In genomic region chr7:88034083-88034695, GRCh38 we compare ENCODE assay signal across 18 cellular contexts.
DNase-seq lines count a peak whose midpoint lies in the region; ATAC-seq and TF ChIP-seq lines count a peak whose summit lies in the region.
"Had no signal": no experiment of that assay in that cellular context is flagged by ENCODE, and none has a peak within 500 bp of the region (broad histone marks: within the 10 kb centered on the region; RNA-seq: fewer than 3 reads in every experiment).

No MANE protein-coding gene starts in this region.

- ATAC-seq in heart left ventricle (peak in 3 of 4 donors; percentile 32 to 75 (median 62)), right cardiac atrium (no peak), psoas muscle (peak in 3 of 4 donors; percentile 37 to 72 (median 66)), HG02852 (IDR thresholded peaks at IDR 0.05; ENCODE audit: unreplicated experiment) (no peak), aorta (ENCODE audit: low FRiP score) (no peak)
- ATAC-seq: GM12878, HCT116, HepG2 had no signal

- WGBS in heart left ventricle, 4 donors, result 74 to 80% (median 78%) methylated on average over 5 to 7 of the region's 7 CpGs
- 86% methylated on average over 7 of the region's 7 CpGs for WGBS in right cardiac atrium
- 42 to 72% (median 52%) methylated on average over 7 of the region's 7 CpGs for WGBS in psoas muscle, 3 donors
- WGBS in aorta, 2 donors, result 31 to 38% methylated on average over 7 of the region's 7 CpGs

- DNase-seq in heart left ventricle (no peak), right cardiac atrium (no peak), psoas muscle (no peak), aorta (no peak), HUDEP-2 (lab: John Stamatoyannopoulos, UW; ENCODE audit: unreplicated experiment in 76 of 76) (no peak)
- DNase-seq: 8988T; Calu3; CD4-positive, alpha-beta memory T cell; DMS79 treated with DMSO at 0.1 percent for 48 hours; GOT3; H7; HFFc6 had no signal

- H3K4me1 ChIP-seq in heart left ventricle (peaks cover 0 to 6% (median 0%) of the 10 kb centered on the region in 12 donors), right cardiac atrium (ENCODE audit: control insufficient read depth, insufficient read depth, low read length) (no peaks in the 10 kb centered on the region), psoas muscle (no peaks in the 10 kb centered on the region), aorta (ENCODE audit: control insufficient read depth in 1 of 2, insufficient read depth in 2 of 2, low read length in 2 of 2) (no peaks in the 10 kb centered on the region)
- H3K4me1 ChIP-seq: BLaER1 had no signal

- no peak overlapping the region for H3K27ac ChIP-seq in heart left ventricle
- no peak overlapping the region for H3K27ac ChIP-seq in right cardiac atrium (ENCODE audit: low read length)
- peak overlapping the region; percentile 26 for H3K27ac ChIP-seq in angular gyrus (ENCODE audit: low read depth, low read length)
- no peak overlapping the region for H3K27ac ChIP-seq in psoas muscle
- H3K27ac ChIP-seq in aorta (ENCODE audit: low read depth in 1 of 2, low read length in 2 of 2), result no peak overlapping the region
- H3K27ac ChIP-seq: BLaER1 had no signal

- TF ChIP-seq POLR2A in heart left ventricle (IDR thresholded peaks at IDR 0.05), result no peak

- intact Hi-C loops in heart left ventricle (cut with DNase I), result no loop called here
- intact Hi-C loops in right cardiac atrium (cut with DNase I), result no loop called here
- intact Hi-C loops in psoas muscle (cut with DNase I), result no loop called here
- intact Hi-C loops in aorta (cut with DNase I), result no loop called here

- H3K36me3 ChIP-seq in heart left ventricle (no peaks in the 10 kb centered on the region), psoas muscle (ENCODE audit: insufficient read depth in 1 of 2, low read depth in 1 of 2) (no peaks in the 10 kb centered on the region), aorta (ENCODE audit: control insufficient read depth in 1 of 2, insufficient read depth in 2 of 2, low read length in 1 of 2) (no peaks in the 10 kb centered on the region)

- no peak for TF ChIP-seq CTCF in heart left ventricle (IDR thresholded peaks at IDR 0.05)
- TF ChIP-seq CTCF in psoas muscle (IDR thresholded peaks at IDR 0.05), result no peak

- H3K4me3 ChIP-seq in heart left ventricle (no peak overlapping the region), right cardiac atrium (ENCODE audit: low read length) (no peak overlapping the region), psoas muscle (no peak overlapping the region), aorta (ENCODE audit: low read length in 2 of 2) (no peak overlapping the region)
- H3K4me3 ChIP-seq: BLaER1, GM12878 had no signal

- H3K27me3 ChIP-seq in heart left ventricle (no peaks in the 10 kb centered on the region), right cardiac atrium (ENCODE audit: control insufficient read depth, insufficient read depth) (no peaks in the 10 kb centered on the region), psoas muscle (ENCODE audit: insufficient read depth in 3 of 3, low read length in 2 of 3) (no peaks in the 10 kb centered on the region), aorta (ENCODE audit: control insufficient read depth in 1 of 2, insufficient read depth in 2 of 2, low read length in 1 of 2) (no peaks in the 10 kb centered on the region)
- H3K27me3 ChIP-seq: BLaER1 had no signal

- H3K9me3 ChIP-seq in heart left ventricle (peaks cover 0 to 34% (median 18%) of the 10 kb centered on the region in 12 donors), right cardiac atrium (ENCODE audit: control insufficient read depth, low read length) (no peaks in the 10 kb centered on the region), psoas muscle (peaks cover 8% of the 10 kb centered on the region), aorta (ENCODE audit: control insufficient read depth, low read length) (peaks cover 6% of the 10 kb centered on the region)

Comparison
In these comparisons a context has a peak if more than half of its experiments do, and no peak if none do; other contexts are left out.
1. ATAC-seq: peak in heart left ventricle (3 of 4) and psoas muscle (3 of 4); none in right cardiac atrium (0 of 2), HG02852 (single experiment) and aorta (single experiment).